Comparison of ENCODE assay signal across 24 cellular contexts in genomic region chr16:5722220-5722619, GRCh38.
DNase-seq lines count a peak whose midpoint lies in the region; ATAC-seq and TF ChIP-seq lines count a peak whose summit lies in the region.
"Had no signal": no experiment of that assay in that cellular context is flagged by ENCODE, and none has a peak within 500 bp of the region (broad histone marks: within the 10 kb centered on the region; RNA-seq: fewer than 3 reads in every experiment).

No MANE protein-coding gene starts in this region.

- H3K27me3 ChIP-seq in BE2C = no peaks in the 10 kb centered on the region
- no peaks in the 10 kb centered on the region for H3K27me3 ChIP-seq in SK-N-SH (ENCODE audit: insufficient read depth)
- no peaks in the 10 kb centered on the region for H3K27me3 ChIP-seq in SJCRH30
- H3K27me3 ChIP-seq: BLaER1 treated with 17β-estradiol and CSF1 and Interleukin-3, amounts not matched to agents 10 nM and 100 nM had no signal

- TF ChIP-seq EP300 in SK-N-SH (IDR thresholded peaks at IDR 0.05; ENCODE audit: borderline replicate concordance in 1 of 2, low read depth in 1 of 2, low read length in 1 of 2) = peak in 1 of 2 experiments; percentile 75; a peak in 1 of 4 replicates

- H3K4me1 ChIP-seq in BE2C (no peaks in the 10 kb centered on the region), SK-N-SH (ENCODE audit: control insufficient read depth in 1 of 2, insufficient read depth in 2 of 2, low read depth in 1 of 2, low read length in 1 of 2) (peaks cover 0 to 18% of the 10 kb centered on the region in 2 experiments; a peak in 2 of 4 replicates), SJCRH30 (no peaks in the 10 kb centered on the region)
- H3K4me1 ChIP-seq: BLaER1 treated with 17β-estradiol and CSF1 and Interleukin-3, amounts not matched to agents 10 nM and 100 nM had no signal

- H3K4me2 ChIP-seq in SK-N-SH = no peak overlapping the region
- H3K4me2 ChIP-seq: BLaER1 treated with 17β-estradiol and CSF1 and Interleukin-3, amounts not matched to agents 10 nM and 100 nM had no signal

- CTCF ChIA-PET in SK-N-SH (lab: Yijun Ruan, JAX) = interaction anchor here (0.8 kb wide), 1 partner anchor 88 kb away, joined by 3 read pairs; no protein-coding TSS in a partner anchor

- POLR2A ChIA-PET in SK-N-SH (lab: Yijun Ruan, JAX) = no interaction called here

- peak overlapping the region in 1 of 2 experiments; percentile 82; a peak in 2 of 4 replicates for H3K27ac ChIP-seq in SK-N-SH (ENCODE audit: low read depth in 2 of 2, low read length in 1 of 2)
- no peak overlapping the region for H3K27ac ChIP-seq in SJCRH30
- H3K27ac ChIP-seq: BLaER1 treated with 17β-estradiol and CSF1 and Interleukin-3, amounts not matched to agents 10 nM and 100 nM; C4-2B had no signal

- 0 out of 2 replicates have a peak, but pooled peaks have one; percentile 12 for TF ChIP-seq RAD21 in SK-N-SH (IDR thresholded peaks at IDR 0.05; ENCODE audit: low read length)

- 0 out of 2 replicates have a peak, but pooled peaks cover 3% of the 10 kb centered on the region for H3K9me2 ChIP-seq in SK-N-SH

- no peak overlapping the region for H3K9ac ChIP-seq in SK-N-SH
- H3K9ac ChIP-seq: BLaER1 treated with 17β-estradiol and CSF1 and Interleukin-3, amounts not matched to agents 10 nM and 100 nM had no signal

- no peaks in the 10 kb centered on the region for H3F3A ChIP-seq in SK-N-SH (replicated peaks; ENCODE audit: insufficient read depth)

- no peaks in the 10 kb centered on the region for H3K9me3 ChIP-seq in BE2C
- H3K9me3 ChIP-seq in SK-N-SH = no peaks in the 10 kb centered on the region
- no peaks in the 10 kb centered on the region for H3K9me3 ChIP-seq in SJCRH30 (replicated peaks)
- H3K9me3 ChIP-seq: BLaER1 treated with 17β-estradiol and CSF1 and Interleukin-3, amounts not matched to agents 10 nM and 100 nM had no signal

- DNase-seq in BE2C = peak; percentile 8
- peak; percentile 21 for DNase-seq in NCI-H69 (lab: John Stamatoyannopoulos, UW)
- peak; percentile 49 for DNase-seq in NCI-H748 treated with DMSO at 0.1 percent for 48 hours (lab: John Stamatoyannopoulos, UW)
- DNase-seq in SK-N-SH = peak; percentile 64
- DNase-seq in SJCRH30 = no peak
- DNase-seq in stimulated activated naive CD4-positive, alpha-beta T cell (lab: John Stamatoyannopoulos, UW) = no peak
- DNase-seq: 8988T; ACHN; CD4-positive, alpha-beta memory T cell; CD4-positive, CD25-positive, alpha-beta regulatory T cell; CD8-positive, alpha-beta memory T cell; COR-L47; DMS 273 treated with DMSO at 0.1 percent for 48 hours; DMS153; DMS53; DMS79; DND-41; EL; GDM1 had no signal

- TF ChIP-seq CTCF in BE2C (IDR thresholded peaks at IDR 0.05; ENCODE audit: low read depth, low read length) = no peak
- no peak for TF ChIP-seq CTCF in SK-N-SH (IDR thresholded peaks at IDR 0.05)

- H3K4me3 ChIP-seq in BE2C (ENCODE audit: low read depth, low read length) (no peak overlapping the region), SK-N-SH (ENCODE audit: low read depth in 2 of 2, low read length in 1 of 2) (no peak overlapping the region), SJCRH30 (no peak overlapping the region)
- H3K4me3 ChIP-seq: BLaER1 treated with 17β-estradiol and CSF1 and Interleukin-3, amounts not matched to agents 10 nM and 100 nM; GM12878 had no signal

- ATAC-seq in GM21529 (IDR thresholded peaks at IDR 0.05; ENCODE audit: unreplicated experiment) (no peak), HG02970 (IDR thresholded peaks at IDR 0.05; ENCODE audit: low FRiP score, unreplicated experiment) (no peak)
- ATAC-seq: GM12878 had no signal

- H3K36me3 ChIP-seq in BE2C = no peaks in the 10 kb centered on the region
- H3K36me3 ChIP-seq in SK-N-SH (replicated peaks in 1 of 2; ENCODE audit: control insufficient read depth in 1 of 2, insufficient read depth in 2 of 2, low read length in 1 of 2) = no peaks in the 10 kb centered on the region
- no peaks in the 10 kb centered on the region for H3K36me3 ChIP-seq in SJCRH30
- H3K36me3 ChIP-seq: BLaER1 treated with 17β-estradiol and CSF1 and Interleukin-3, amounts not matched to agents 10 nM and 100 nM had no signal

- H3K79me2 ChIP-seq in SK-N-SH (ENCODE audit: insufficient read depth) = no peaks in the 10 kb centered on the region

- no peak overlapping the region for H2AFZ ChIP-seq in SK-N-SH (ENCODE audit: low read depth)

- WGBS in SK-N-SH (ENCODE audit: low lambda C conversion rate) = 3% methylated on average over 4 of the region's 4 CpGs

- no peaks in the 10 kb centered on the region for H4K20me1 ChIP-seq in SK-N-SH (ENCODE audit: insufficient read depth)
- H4K20me1 ChIP-seq: BLaER1 treated with 17β-estradiol and CSF1 and Interleukin-3, amounts not matched to agents 10 nM and 100 nM had no signal

TF ChIP-seq in SK-N-SH, 30 proteins besides CTCF, POLR2A, EP300 and RAD21:
- TF ChIP-seq USF2 (IDR thresholded peaks at IDR 0.05; ENCODE audit: borderline replicate concordance, low read depth, low read length) (no peak), IRF3 (IDR thresholded peaks at IDR 0.05; ENCODE audit: low read depth, low read length) (no peak), MAX (IDR thresholded peaks at IDR 0.05; ENCODE audit: low read depth) (no peak), TCF12 (IDR thresholded peaks at IDR 0.05) (no peak), MEF2A (IDR thresholded peaks at IDR 0.05; ENCODE audit: borderline replicate concordance, low read depth) (no peak), TEAD4 (IDR thresholded peaks at IDR 0.05; ENCODE audit: borderline replicate concordance, insufficient read depth) (no peak), GATA2 (CRISPR knock-in tag; IDR thresholded peaks at IDR 0.05) (peak; percentile 67), ZBTB33 (IDR thresholded peaks at IDR 0.05; ENCODE audit: borderline replicate concordance, low read depth) (no peak), TAF1 (IDR thresholded peaks at IDR 0.05; ENCODE audit: borderline replicate concordance, low read depth, low read length) (no peak), CHD2 (IDR thresholded peaks at IDR 0.05; ENCODE audit: low read length, partially characterized antibody) (peak; percentile 54), RCOR1 (IDR thresholded peaks at IDR 0.05; ENCODE audit: low read length) (peak; percentile 85), RXRA (IDR thresholded peaks at IDR 0.05; ENCODE audit: borderline replicate concordance, low read depth) (no peak)

Comparison
In these comparisons a context has a peak if more than half of its experiments do, and no peak if none do; other contexts are left out.
1. DNase-seq: peak in BE2C (single experiment), NCI-H69 (single experiment), NCI-H748 treated with DMSO at 0.1 percent for 48 hours (single experiment) and SK-N-SH (single experiment); none in SJCRH30 (0 of 2) and stimulated activated naive CD4-positive, alpha-beta T cell (0 of 6).